In the genomic region with DNA sequence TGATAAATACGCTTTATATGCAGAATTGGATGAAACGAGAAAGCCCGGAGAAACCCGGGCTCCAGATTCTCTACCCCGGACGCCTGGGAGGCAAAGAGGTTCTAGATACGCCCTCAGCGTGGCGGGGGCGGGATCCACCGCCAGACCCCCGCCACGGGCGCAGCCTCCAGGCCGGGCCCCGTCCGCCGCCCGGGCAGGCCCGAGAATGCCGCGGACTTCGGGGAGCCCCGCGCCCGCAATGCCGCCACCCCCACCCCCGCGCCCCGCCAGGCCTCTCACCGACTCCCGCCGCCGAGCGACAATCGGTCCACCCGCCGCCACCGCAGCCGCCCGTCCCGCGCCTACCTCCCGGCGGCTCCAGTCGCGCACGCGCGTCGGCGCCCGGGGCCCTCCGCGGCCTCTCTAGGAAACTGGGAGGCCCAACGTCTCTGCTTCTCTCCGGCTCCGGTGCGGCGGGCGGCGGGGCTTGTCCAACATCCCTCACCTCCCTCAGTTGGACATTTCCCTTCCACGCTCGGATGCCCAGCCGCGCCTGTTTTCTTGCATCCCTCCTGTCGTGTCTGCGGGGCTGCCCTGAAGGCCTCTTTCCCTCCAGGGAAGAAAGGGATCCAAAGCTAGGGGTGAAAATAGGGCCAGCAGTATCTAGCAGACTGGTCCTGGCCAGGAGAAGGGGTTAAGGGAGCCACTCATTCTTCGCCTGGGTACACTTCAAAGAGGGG, we compare ENCODE assay signal across 1 cellular context.
TF ChIP-seq lines count a peak whose summit lies in the region.

A gene (minus strand): TSS at position 359 of the 719 bp plus-strand sequence. CDS start 22,121 bp downstream, outside the sequence.

TF ChIP-seq in HEK293, 187 proteins besides CTCF, POLR2A, EP300 and RAD21 (continued from another document):
- TF ChIP-seq, protein P1, sequence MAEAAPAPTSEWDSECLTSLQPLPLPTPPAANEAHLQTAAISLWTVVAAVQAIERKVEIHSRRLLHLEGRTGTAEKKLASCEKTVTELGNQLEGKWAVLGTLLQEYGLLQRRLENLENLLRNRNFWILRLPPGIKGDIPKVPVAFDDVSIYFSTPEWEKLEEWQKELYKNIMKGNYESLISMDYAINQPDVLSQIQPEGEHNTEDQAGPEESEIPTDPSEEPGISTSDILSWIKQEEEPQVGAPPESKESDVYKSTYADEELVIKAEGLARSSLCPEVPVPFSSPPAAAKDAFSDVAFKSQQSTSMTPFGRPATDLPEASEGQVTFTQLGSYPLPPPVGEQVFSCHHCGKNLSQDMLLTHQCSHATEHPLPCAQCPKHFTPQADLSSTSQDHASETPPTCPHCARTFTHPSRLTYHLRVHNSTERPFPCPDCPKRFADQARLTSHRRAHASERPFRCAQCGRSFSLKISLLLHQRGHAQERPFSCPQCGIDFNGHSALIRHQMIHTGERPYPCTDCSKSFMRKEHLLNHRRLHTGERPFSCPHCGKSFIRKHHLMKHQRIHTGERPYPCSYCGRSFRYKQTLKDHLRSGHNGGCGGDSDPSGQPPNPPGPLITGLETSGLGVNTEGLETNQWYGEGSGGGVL (tag by site-specific recombination; IDR thresholded peaks at IDR 0.05): peak; percentile 63; the same call in 1 of the 2 replicates
- TF ChIP-seq ZBTB48 (tag by site-specific recombination; IDR thresholded peaks at IDR 0.05): peak; percentile 53
- TF ChIP-seq, protein P2, sequence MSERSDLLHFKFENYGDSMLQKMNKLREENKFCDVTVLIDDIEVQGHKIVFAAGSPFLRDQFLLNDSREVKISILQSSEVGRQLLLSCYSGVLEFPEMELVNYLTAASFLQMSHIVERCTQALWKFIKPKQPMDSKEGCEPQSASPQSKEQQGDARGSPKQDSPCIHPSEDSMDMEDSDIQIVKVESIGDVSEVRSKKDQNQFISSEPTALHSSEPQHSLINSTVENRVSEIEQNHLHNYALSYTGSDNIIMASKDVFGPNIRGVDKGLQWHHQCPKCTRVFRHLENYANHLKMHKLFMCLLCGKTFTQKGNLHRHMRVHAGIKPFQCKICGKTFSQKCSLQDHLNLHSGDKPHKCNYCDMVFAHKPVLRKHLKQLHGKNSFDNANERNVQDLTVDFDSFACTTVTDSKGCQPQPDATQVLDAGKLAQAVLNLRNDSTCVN (tag by site-specific recombination; optimal IDR thresholded peaks at IDR 0.05): peak; percentile 59
- no peak for TF ChIP-seq ZNF121 (tag by site-specific recombination; IDR thresholded peaks at IDR 0.05)
- TF ChIP-seq ZNF335 (tag by site-specific recombination; conservative IDR thresholded peaks at IDR 0.05): peak; percentile 82
